In the genomic region with DNA sequence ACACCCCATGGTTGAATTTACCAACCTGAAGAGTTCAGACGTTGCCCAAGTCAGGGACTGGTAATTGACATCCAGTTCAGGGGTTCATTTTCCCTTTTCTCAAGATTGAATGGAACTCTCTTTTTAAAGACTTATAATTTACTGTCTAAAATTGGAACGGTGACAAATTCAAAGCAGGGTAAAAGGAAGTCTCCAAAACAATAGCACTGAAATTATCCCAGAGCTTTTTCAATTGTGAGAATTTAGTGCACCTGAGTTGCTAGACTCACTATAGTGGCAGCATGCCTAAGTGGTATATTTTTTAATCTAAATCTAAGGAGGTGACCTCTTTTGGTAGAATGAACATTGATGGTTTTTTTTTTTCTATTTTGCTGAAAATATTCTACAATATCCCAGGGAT, we compare ENCODE assay signal across 20 cellular contexts.
DNase-seq lines count a peak whose midpoint lies in the region; ATAC-seq lines count a peak whose summit lies in the region.
"Had no signal": no experiment of that assay in that cellular context is flagged by ENCODE, and none has a peak within 500 bp of the region (broad histone marks: within the 10 kb centered on the region; RNA-seq: fewer than 3 reads in every experiment).

No MANE protein-coding gene starts in this region.

- peaks cover 15% of the 10 kb centered on the region for H3K36me3 Mint-ChIP-seq in activated T-helper 1 cell treated with anti-CD3 and anti-CD28 coated beads, Interleukin-12 subunit alpha, Interleukin-12 subunit beta, Interleukin-2, Interleukin-4 antibody, amounts not matched to agents 30 ng/mL and 10 ng/mL and 1 ng/mL, durations not matched to agents 14 hours and 24 hours and 36 hours (ENCODE audit: low read depth)

- in situ Hi-C loops in KBM-7 (cut with MboI; ENCODE audit: low pct_unique_long_range_greater_than_20kb, low sequenced_read_pairs): no loop called here

- H3K9me3 Mint-ChIP-seq in activated T-helper 1 cell treated with anti-CD3 and anti-CD28 coated beads, Interleukin-12 subunit alpha, Interleukin-12 subunit beta, Interleukin-2, Interleukin-4 antibody, amounts not matched to agents 30 ng/mL and 10 ng/mL and 1 ng/mL, durations not matched to agents 14 hours and 24 hours and 36 hours: peaks cover 7% of the 10 kb centered on the region
- H3K9me3 Mint-ChIP-seq: activated T-helper 2 cell treated with anti-CD3 and anti-CD28 coated beads, Interferon-gamma antibody, Interleukin-2, Interleukin-4, amounts not matched to agents 10 μg/mL and 5 μg/mL and 100 μg/mL, durations not matched to agents 14 hours and 24 hours and 36 hours; nephron progenitor cell had no signal

- H3K27me3 Mint-ChIP-seq in activated T-helper 1 cell treated with anti-CD3 and anti-CD28 coated beads, Interleukin-12 subunit alpha, Interleukin-12 subunit beta, Interleukin-2, Interleukin-4 antibody, amounts not matched to agents 30 ng/mL and 10 ng/mL and 1 ng/mL, durations not matched to agents 14 hours and 24 hours and 36 hours (ENCODE audit: insufficient read depth): no peaks in the 10 kb centered on the region
- H3K27me3 Mint-ChIP-seq: B cell had no signal

- H3K4me3 Mint-ChIP-seq in activated T-helper 1 cell treated with anti-CD3 and anti-CD28 coated beads, Interleukin-12 subunit alpha, Interleukin-12 subunit beta, Interleukin-2, Interleukin-4 antibody, amounts not matched to agents 30 ng/mL and 10 ng/mL and 1 ng/mL, durations not matched to agents 14 hours and 24 hours and 36 hours: no peak overlapping the region
- H3K4me3 Mint-ChIP-seq: activated CD8-positive, alpha-beta T cell treated with anti-CD3 and anti-CD28 coated beads, Interleukin-2, amount 10 ng/mL, durations not matched to agents 7 days and 5 days; B cell; nephron progenitor cell had no signal

- peak overlapping the region; percentile 78 for H3K27ac Mint-ChIP-seq in activated T-helper 1 cell treated with anti-CD3 and anti-CD28 coated beads, Interleukin-12 subunit alpha, Interleukin-12 subunit beta, Interleukin-2, Interleukin-4 antibody, amounts not matched to agents 30 ng/mL and 10 ng/mL and 1 ng/mL, durations not matched to agents 14 hours and 24 hours and 36 hours
- H3K27ac Mint-ChIP-seq: activated CD8-positive, alpha-beta T cell treated with anti-CD3 and anti-CD28 coated beads, Interleukin-2, amount 10 ng/mL, durations not matched to agents 7 days and 5 days; B cell; nephron progenitor cell had no signal

- ATAC-seq in GM18511 (IDR thresholded peaks at IDR 0.05; ENCODE audit: unreplicated experiment) (peak; percentile 24), GM19035 (IDR thresholded peaks at IDR 0.05; ENCODE audit: unreplicated experiment) (peak; percentile 19), HG02884 (IDR thresholded peaks at IDR 0.05; ENCODE audit: unreplicated experiment) (peak; percentile 11)
- ATAC-seq: activated CD8-positive, alpha-beta T cell treated with anti-CD3 and anti-CD28 coated beads, Interleukin-2, amount 10 ng/mL, durations not matched to agents 7 days and 5 days had no signal

- peaks cover 18% of the 10 kb centered on the region for H3K4me1 Mint-ChIP-seq in activated T-helper 1 cell treated with anti-CD3 and anti-CD28 coated beads, Interleukin-12 subunit alpha, Interleukin-12 subunit beta, Interleukin-2, Interleukin-4 antibody, amounts not matched to agents 30 ng/mL and 10 ng/mL and 1 ng/mL, durations not matched to agents 14 hours and 24 hours and 36 hours (ENCODE audit: low read depth)
- H3K4me1 Mint-ChIP-seq: B cell had no signal

- intact Hi-C loops in activated T-helper 1 cell treated with anti-CD3 and anti-CD28 coated beads, Interleukin-12 subunit alpha, Interleukin-12 subunit beta, Interleukin-2, Interleukin-4 antibody, amounts not matched to agents 30 ng/mL and 10 ng/mL and 1 ng/mL, durations not matched to agents 14 hours and 24 hours and 36 hours (cut with micrococcal nuclease): loop anchor here (1.0 to 2.0 kb wide), 5 partner anchors 9 to 153 kb away; no protein-coding TSS in a partner anchor

- DNase-seq in activated T-helper 1 cell treated with anti-CD3 and anti-CD28 coated beads, Interleukin-12 subunit alpha, Interleukin-12 subunit beta, Interleukin-2, Interleukin-4 antibody, amounts not matched to agents 30 ng/mL and 10 ng/mL and 1 ng/mL, durations not matched to agents 14 hours and 24 hours and 36 hours (ENCODE audit: low spot score): no peak
- DNase-seq in NCI-H146 treated with DMSO at 0.1 percent for 48 hours (lab: John Stamatoyannopoulos, UW; ENCODE audit: unreplicated experiment) (no peak), KBM-7 (no peak)
- DNase-seq in activated naive CD4-positive, alpha-beta T cell (lab: John Stamatoyannopoulos, UW): no peak
- DNase-seq: activated CD8-positive, alpha-beta T cell treated with anti-CD3 and anti-CD28 coated beads, Interleukin-2, amount 10 ng/mL, durations not matched to agents 7 days and 5 days; amniotic stem cell; caudate nucleus; effector memory CD4-positive, alpha-beta T cell; EL; H7; mesenchymal stem cell; NCI-H2081 treated with DMSO at 0.1 percent for 48 hours; NCI-H526 treated with DMSO at 0.1 percent for 48 hours; nephron progenitor cell; tibial artery had no signal
